Comparison of ENCODE assay signal across 1 cellular context in the genomic region with DNA sequence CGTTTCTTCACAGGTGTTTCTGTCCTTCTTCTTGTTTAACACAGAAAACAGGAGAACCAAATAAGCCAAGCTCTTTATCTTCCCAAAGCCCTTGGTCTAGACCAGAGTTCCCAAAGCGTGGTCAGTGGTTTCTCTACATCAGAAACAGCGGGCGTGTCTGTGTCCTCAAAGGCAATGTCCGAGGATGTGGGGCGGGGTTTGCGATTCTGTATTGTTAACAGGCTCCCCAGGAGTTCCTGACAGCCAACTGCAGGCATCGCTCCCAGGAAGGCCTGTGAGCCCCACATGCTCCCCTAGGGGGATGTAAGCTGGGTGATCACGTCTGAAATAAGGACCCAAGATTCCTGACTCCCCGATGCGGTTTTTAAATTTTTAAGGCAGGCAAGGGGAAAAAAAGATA.
TF ChIP-seq lines count a peak whose summit lies in the region.

No MANE protein-coding gene starts in this region.

TF ChIP-seq in HCT116, 20 proteins besides CTCF, POLR2A, EP300 and RAD21 (continued from another document):
- TF ChIP-seq POLR2AphosphoS5 (IDR thresholded peaks at IDR 0.05; ENCODE audit: low read depth, low read length) (no peak), ZNF274 (IDR thresholded peaks at IDR 0.05; ENCODE audit: low read depth, low read length) (no peak), EZH2 (IDR thresholded peaks at IDR 0.05) (no peak), ZFX (IDR thresholded peaks at IDR 0.05) (no peak), JUND (IDR thresholded peaks at IDR 0.05) (no peak), SP1 (IDR thresholded peaks at IDR 0.05; ENCODE audit: low read depth) (no peak), EZH2phosphoT487 (IDR thresholded peaks at IDR 0.05; ENCODE audit: borderline replicate concordance) (no peak), SRF (IDR thresholded peaks at IDR 0.05; ENCODE audit: low read depth) (no peak), CEBPB (IDR thresholded peaks at IDR 0.05; ENCODE audit: low read depth) (no peak), YY1 (IDR thresholded peaks at IDR 0.05; ENCODE audit: extremely low read depth, insufficient replicate concordance, low read depth, low read length) (no peak), SIN3A (IDR thresholded peaks at IDR 0.05; ENCODE audit: low read depth) (no peak)
- TF ChIP-seq, protein P1, sequence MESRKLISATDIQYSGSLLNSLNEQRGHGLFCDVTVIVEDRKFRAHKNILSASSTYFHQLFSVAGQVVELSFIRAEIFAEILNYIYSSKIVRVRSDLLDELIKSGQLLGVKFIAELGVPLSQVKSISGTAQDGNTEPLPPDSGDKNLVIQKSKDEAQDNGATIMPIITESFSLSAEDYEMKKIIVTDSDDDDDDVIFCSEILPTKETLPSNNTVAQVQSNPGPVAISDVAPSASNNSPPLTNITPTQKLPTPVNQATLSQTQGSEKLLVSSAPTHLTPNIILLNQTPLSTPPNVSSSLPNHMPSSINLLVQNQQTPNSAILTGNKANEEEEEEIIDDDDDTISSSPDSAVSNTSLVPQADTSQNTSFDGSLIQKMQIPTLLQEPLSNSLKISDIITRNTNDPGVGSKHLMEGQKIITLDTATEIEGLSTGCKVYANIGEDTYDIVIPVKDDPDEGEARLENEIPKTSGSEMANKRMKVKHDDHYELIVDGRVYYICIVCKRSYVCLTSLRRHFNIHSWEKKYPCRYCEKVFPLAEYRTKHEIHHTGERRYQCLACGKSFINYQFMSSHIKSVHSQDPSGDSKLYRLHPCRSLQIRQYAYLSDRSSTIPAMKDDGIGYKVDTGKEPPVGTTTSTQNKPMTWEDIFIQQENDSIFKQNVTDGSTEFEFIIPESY (IDR thresholded peaks at IDR 0.05; ENCODE audit: extremely low read depth, insufficient replicate concordance, low read length), result no peak
- TF ChIP-seq, protein P2, sequence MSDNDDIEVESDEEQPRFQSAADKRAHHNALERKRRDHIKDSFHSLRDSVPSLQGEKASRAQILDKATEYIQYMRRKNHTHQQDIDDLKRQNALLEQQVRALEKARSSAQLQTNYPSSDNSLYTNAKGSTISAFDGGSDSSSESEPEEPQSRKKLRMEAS (IDR thresholded peaks at IDR 0.05), result no peak
